Comparison of ENCODE assay signal across 26 cellular contexts in genomic region chr1:50285994-50286393, GRCh38.
"Had no signal": no experiment of that assay in that cellular context is flagged by ENCODE, and none has a peak within 500 bp of the region (broad histone marks: within the 10 kb centered on the region; RNA-seq: fewer than 3 reads in every experiment).

No MANE protein-coding gene starts in this region.

- DNase-seq: kidney glomerular epithelial cell; left cardiac atrium; left lung; lower lobe of right lung; mammary epithelial cell; mesenchymal stem cell; naive thymus-derived CD8-positive, alpha-beta T cell; nucleus accumbens; posterior cingulate gyrus; retina; right cardiac atrium; sigmoid colon; small intestine; spleen; stimulated activated CD4-positive, alpha-beta T cell treated with anti-CD3 and anti-CD28 coated beads, Interleukin-4, amount 100 ng/mL, for 24 hours; stimulated activated naive CD4-positive, alpha-beta T cell; tibial artery; trophoblast cell; upper lobe of right lung; uterus had no signal

- ATAC-seq: left cardiac atrium; left lung; lower lobe of right lung; naive thymus-derived CD8-positive, alpha-beta T cell; right cardiac atrium; stimulated activated effector memory CD8-positive, alpha-beta T cell treated with anti-CD3 and anti-CD28 coated beads, Interleukin-12 subunit alpha, Interleukin-12 subunit beta, amount 100 ng/mL, for 72 hours; upper lobe of right lung had no signal

- H3K4me3 ChIP-seq: hepatocyte, left lung, lower lobe of right lung, pancreas, prostate gland, sigmoid colon, spleen, suprapubic skin, thoracic aorta, tibial artery, upper lobe of right lung, uterus had no signal
